Comparison of ENCODE assay signal across 8 cellular contexts in genomic region chr5:53779541-53779981, GRCh38.
A peak's percentile ranks its signal among the peaks of the same experiment; 100 is the strongest.
DNase-seq lines count a peak whose midpoint lies in the region; ATAC-seq, FAIRE-seq and TF ChIP-seq lines count a peak whose summit lies in the region.

No MANE protein-coding gene starts in this region.

- intact Hi-C loops in heart right ventricle (cut with DNase I) (no loop called here), cardiac septum (cut with DNase I) (no loop called here), thyroid gland (cut with DNase I) (no loop called here)

- peak overlapping the region in 1 of 10 donors; percentile 61 for H3K27ac ChIP-seq in heart right ventricle
- no peak overlapping the region for H3K27ac ChIP-seq in thyroid gland

- no peaks in the 10 kb centered on the region for H3K36me3 ChIP-seq in heart right ventricle
- H3K36me3 ChIP-seq in thyroid gland: no peaks in the 10 kb centered on the region

- ATAC-seq in heart right ventricle (peak in 5 of 8 donors; percentile 31 to 64 (median 59)), HG03565 (IDR thresholded peaks at IDR 0.05; ENCODE audit: unreplicated experiment) (peak; percentile 43)

- DNase-seq in heart right ventricle (peak; percentile 26 to 27), cardiac septum (ENCODE audit: low spot score) (no peak), dermis blood vessel endothelial cell (peak; percentile 79), thyroid gland (peak; percentile 12 to 14), D721Med (ENCODE audit: insufficient read length, low spot score) (no peak), SKM-1 treated with dmso at 0.1 percent for 144 hours (lab: John Stamatoyannopoulos, UW; ENCODE audit: unreplicated experiment) (no peak)
- DNase-seq in activated naive CD8-positive, alpha-beta T cell treated with anti-CD3 and anti-CD28 coated beads for 36 hours: no peak

- H3K4me1 ChIP-seq in heart right ventricle: peaks cover 0 to 14% (median 11%) of the 10 kb centered on the region in 9 donors
- H3K4me1 ChIP-seq in thyroid gland: no peaks in the 10 kb centered on the region

- no peak for FAIRE-seq in D721Med (lab: Jason Lieb, UNC)

- H3K4me3 Mint-ChIP-seq in activated naive CD8-positive, alpha-beta T cell treated with anti-CD3 and anti-CD28 coated beads for 36 hours: no peak overlapping the region

- peaks cover 8% of the 10 kb centered on the region for H3K4me1 Mint-ChIP-seq in activated naive CD8-positive, alpha-beta T cell treated with anti-CD3 and anti-CD28 coated beads for 36 hours

- no peak overlapping the region for H3K27ac Mint-ChIP-seq in activated naive CD8-positive, alpha-beta T cell treated with anti-CD3 and anti-CD28 coated beads for 36 hours

- TF ChIP-seq CTCF in heart right ventricle (IDR thresholded peaks at IDR 0.05) (no peak), thyroid gland (IDR thresholded peaks at IDR 0.05) (no peak), D721Med (IDR thresholded peaks at IDR 0.05; ENCODE audit: insufficient read depth, missing control alignments) (no peak)

- no peaks in the 10 kb centered on the region for H3K9me3 Mint-ChIP-seq in activated naive CD8-positive, alpha-beta T cell treated with anti-CD3 and anti-CD28 coated beads for 36 hours

- no peaks in the 10 kb centered on the region for H3K36me3 Mint-ChIP-seq in activated naive CD8-positive, alpha-beta T cell treated with anti-CD3 and anti-CD28 coated beads for 36 hours

- no peaks in the 10 kb centered on the region for H3K27me3 Mint-ChIP-seq in activated naive CD8-positive, alpha-beta T cell treated with anti-CD3 and anti-CD28 coated beads for 36 hours

- TF ChIP-seq POLR2A in thyroid gland (IDR thresholded peaks at IDR 0.05): no peak

- no peaks in the 10 kb centered on the region for H3K27me3 ChIP-seq in heart right ventricle
- H3K27me3 ChIP-seq in thyroid gland: no peaks in the 10 kb centered on the region

- H3K9me3 ChIP-seq in heart right ventricle (no peaks in the 10 kb centered on the region), thyroid gland (no peaks in the 10 kb centered on the region)

- H3K4me3 ChIP-seq in heart right ventricle (no peak overlapping the region), thyroid gland (replicated peaks in 1 of 3) (no peak overlapping the region)

- 9 to 12% methylated on average over 4 of the region's 4 CpGs for WGBS in heart right ventricle, 2 donors
- WGBS in thyroid gland, 2 donors: 12 to 15% methylated on average over 4 of the region's 4 CpGs

Comparison
In these comparisons a context has a peak if more than half of its experiments do, and no peak if none do; other contexts are left out.
1. DNase-seq: peak in heart right ventricle (2 of 2), dermis blood vessel endothelial cell (single experiment) and thyroid gland (2 of 2); none in cardiac septum (single experiment), activated naive CD8-positive, alpha-beta T cell treated with anti-CD3 and anti-CD28 coated beads for 36 hours (single experiment), D721Med (single experiment) and SKM-1 treated with dmso at 0.1 percent for 144 hours (single experiment).